In the genomic region with DNA sequence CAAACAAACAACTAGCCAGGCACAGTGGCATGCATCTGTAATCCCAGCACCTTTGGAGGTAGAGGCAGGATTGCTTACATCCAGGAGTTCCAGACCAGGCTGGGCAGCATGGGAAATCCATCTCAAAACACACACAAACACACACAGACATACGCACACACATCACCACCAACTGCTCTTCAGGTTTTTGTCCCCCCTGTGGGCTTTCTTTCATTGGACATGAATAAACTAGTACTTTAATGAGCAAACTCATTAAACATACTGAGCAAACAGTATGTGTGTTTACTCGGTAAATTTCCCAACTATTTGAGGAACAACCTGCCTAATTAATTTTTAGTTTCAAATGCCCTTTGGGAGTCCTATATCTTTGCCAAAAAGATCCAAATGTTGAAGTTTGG, we compare ENCODE assay signal across 13 cellular contexts. TPM values are rescaled to one million over a fixed set of nuclear protein-coding genes. Genes with fewer than 3 reads are reported as not detected.
DNase-seq lines count a peak whose midpoint lies in the region; ATAC-seq and TF ChIP-seq lines count a peak whose summit lies in the region.
"Had no signal": no experiment of that assay in that cellular context is flagged by ENCODE, and none has a peak within 500 bp of the region (broad histone marks: within the 10 kb centered on the region; RNA-seq: fewer than 3 reads in every experiment).

No MANE protein-coding gene starts in this region.

- no peak for ATAC-seq in HG03521 (IDR thresholded peaks at IDR 0.05; ENCODE audit: unreplicated experiment)

- intact Hi-C loops in prostate gland (cut with DNase I): no loop called here

- 40% methylated on average over 2 of the region's 2 CpGs for WGBS in prostate gland

- H3K4me3 Mint-ChIP-seq in activated naive CD4-positive, alpha-beta T cell treated with anti-CD3 and anti-CD28 coated beads, Interleukin-2, amount 50 U/mL, for 24 hours: peak overlapping the region; percentile 26
- H3K4me3 Mint-ChIP-seq: naive B cell had no signal

- peaks cover 50% of the 10 kb centered on the region for H3K4me1 Mint-ChIP-seq in activated naive CD4-positive, alpha-beta T cell treated with anti-CD3 and anti-CD28 coated beads, Interleukin-2, amount 50 U/mL, for 24 hours

- H3K4me1 ChIP-seq in prostate gland (replicated peaks): no peaks in the 10 kb centered on the region
- H3K4me1 ChIP-seq: esophagus squamous epithelium had no signal

- H3K36me3 Mint-ChIP-seq in activated naive CD4-positive, alpha-beta T cell treated with anti-CD3 and anti-CD28 coated beads, Interleukin-2, amount 50 U/mL, for 24 hours: no peaks in the 10 kb centered on the region
- H3K36me3 Mint-ChIP-seq: activated naive CD8-positive, alpha-beta T cell treated with anti-CD3 and anti-CD28 coated beads, Interleukin-2, amount 10 ng/mL, durations not matched to agents 7 days and 5 days; naive B cell had no signal

- no peak overlapping the region for H3K27ac Mint-ChIP-seq in activated naive CD4-positive, alpha-beta T cell treated with anti-CD3 and anti-CD28 coated beads, Interleukin-2, amount 50 U/mL, for 24 hours

- no peaks in the 10 kb centered on the region for H3K36me3 ChIP-seq in prostate gland
- H3K36me3 ChIP-seq: esophagus squamous epithelium had no signal

- H3K9me3 Mint-ChIP-seq in activated naive CD4-positive, alpha-beta T cell treated with anti-CD3 and anti-CD28 coated beads, Interleukin-2, amount 50 U/mL, for 24 hours: no peaks in the 10 kb centered on the region
- H3K9me3 Mint-ChIP-seq: naive B cell had no signal

- H3K4me3 ChIP-seq in prostate gland: no peak overlapping the region
- H3K4me3 ChIP-seq: dorsolateral prefrontal cortex, esophagus squamous epithelium, lung had no signal

- H3K27ac ChIP-seq in prostate gland: peak overlapping the region in 1 of 2 donors; percentile 54
- H3K27ac ChIP-seq: dorsolateral prefrontal cortex, esophagus squamous epithelium had no signal

- no peaks in the 10 kb centered on the region for H3K27me3 Mint-ChIP-seq in activated naive CD4-positive, alpha-beta T cell treated with anti-CD3 and anti-CD28 coated beads, Interleukin-2, amount 50 U/mL, for 24 hours
- H3K27me3 Mint-ChIP-seq: naive B cell had no signal

- no peak for TF ChIP-seq POLR2A in prostate gland (IDR thresholded peaks at IDR 0.05)

- DNase-seq in activated naive CD4-positive, alpha-beta T cell treated with Interleukin-2 at 50 U/mL for 16 hours: no peak
- DNase-seq in NCI-H1694 treated with DMSO at 0.1 percent for 48 hours (lab: John Stamatoyannopoulos, UW) (peak; percentile 58), NCI-H774 (lab: John Stamatoyannopoulos, UW) (peak; percentile 94), prostate gland (ENCODE audit: low spot score) (peak; percentile 62), 8988T (no peak)
- no peak for DNase-seq in stimulated activated naive CD4-positive, alpha-beta T cell (lab: John Stamatoyannopoulos, UW)
- DNase-seq: activated naive CD8-positive, alpha-beta T cell treated with anti-CD3 and anti-CD28 coated beads, Interleukin-2, amount 10 ng/mL, durations not matched to agents 7 days and 5 days; dorsolateral prefrontal cortex; esophagus squamous epithelium; naive B cell had no signal

- H3K27me3 ChIP-seq in prostate gland (replicated peaks; ENCODE audit: insufficient read depth): no peaks in the 10 kb centered on the region
- H3K27me3 ChIP-seq: dorsolateral prefrontal cortex, esophagus squamous epithelium had no signal

- H3K9me3 ChIP-seq in prostate gland: no peaks in the 10 kb centered on the region
- H3K9me3 ChIP-seq: esophagus squamous epithelium had no signal

- TF ChIP-seq CTCF in prostate gland (IDR thresholded peaks at IDR 0.05): no peak

RNA-seq across cellular contexts. Expression of a gene that starts 10.1 kb away (rescaled TPM):
- total RNA-seq in prostate gland: 10 to 100 TPM; 40.6 to 55.7 TPM

Comparison
In these comparisons a context has a peak if more than half of its experiments do, and no peak if none do; other contexts are left out.
1. DNase-seq: peak in NCI-H1694 treated with DMSO at 0.1 percent for 48 hours (single experiment), NCI-H774 (single experiment) and prostate gland (single experiment); none in activated naive CD4-positive, alpha-beta T cell treated with Interleukin-2 at 50 U/mL for 16 hours (single experiment), stimulated activated naive CD4-positive, alpha-beta T cell (0 of 6) and 8988T (single experiment).